ENCODE assay signal across 13 cellular contexts in the genomic region with DNA sequence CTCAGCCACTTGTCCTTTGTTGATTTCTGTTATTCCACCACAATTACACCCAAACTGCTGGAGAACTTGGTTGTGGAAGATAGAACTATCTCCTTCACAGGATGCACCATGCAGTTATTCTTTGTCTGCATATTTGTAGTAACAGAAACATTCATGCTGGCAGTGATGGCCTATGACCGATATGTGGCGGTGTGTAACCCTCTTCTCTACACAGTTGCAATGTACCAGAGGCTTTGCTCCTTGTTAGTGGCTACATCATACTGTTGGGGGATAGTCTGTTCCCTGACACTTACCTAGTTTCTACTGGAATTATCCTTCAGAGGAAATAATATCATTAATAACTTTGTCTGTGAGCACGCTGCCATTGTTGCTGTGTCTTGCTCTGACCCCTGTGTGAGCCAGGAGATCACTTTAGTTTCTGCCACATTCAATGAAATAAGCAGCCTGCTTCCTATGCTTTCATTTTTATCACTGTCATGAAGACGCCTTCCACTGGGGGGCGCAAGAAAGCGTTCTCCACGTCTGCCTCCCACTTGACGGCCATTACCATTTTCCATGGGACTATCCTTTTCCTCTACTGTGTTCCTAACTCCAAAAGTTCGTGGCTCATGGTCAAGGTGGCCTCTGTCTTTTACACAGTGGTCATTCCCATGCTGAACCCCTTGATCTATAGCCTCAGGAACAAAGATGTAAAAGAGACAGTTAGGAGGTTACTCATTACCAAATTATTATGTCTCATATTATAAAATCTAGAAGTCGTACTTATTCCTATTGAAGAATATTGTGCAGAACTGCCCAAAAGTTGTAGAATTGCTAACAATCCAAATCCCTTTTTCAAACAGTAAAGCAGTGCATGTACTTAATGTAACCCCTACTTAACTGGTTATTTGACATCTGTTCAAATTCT. TPM values are rescaled to one million over a fixed set of nuclear protein-coding genes. Genes with fewer than 3 reads are reported as not detected.
DNase-seq lines count a peak whose midpoint lies in the region; ATAC-seq and TF ChIP-seq lines count a peak whose summit lies in the region.
"Had no signal": no experiment of that assay in that cellular context is flagged by ENCODE, and none has a peak within 500 bp of the region (broad histone marks: within the 10 kb centered on the region; RNA-seq: fewer than 3 reads in every experiment).

No MANE protein-coding gene starts in this region.

- no peaks in the 10 kb centered on the region for H3K36me3 ChIP-seq in right atrium auricular region
- H3K36me3 ChIP-seq: transverse colon had no signal

- H3K4me3 ChIP-seq in epithelial cell of esophagus (ENCODE audit: low read length) = no peak overlapping the region
- no peak overlapping the region for H3K4me3 ChIP-seq in right atrium auricular region
- H3K4me3 ChIP-seq: transverse colon had no signal

- no peaks in the 10 kb centered on the region for H3K9me3 ChIP-seq in right atrium auricular region

- no peaks in the 10 kb centered on the region for H3K4me1 ChIP-seq in right atrium auricular region
- H3K4me1 ChIP-seq: transverse colon had no signal

- no peaks in the 10 kb centered on the region for H3K27me3 ChIP-seq in right atrium auricular region
- H3K27me3 ChIP-seq: transverse colon had no signal

- ATAC-seq in GM19023 (IDR thresholded peaks at IDR 0.05; ENCODE audit: unreplicated experiment) (peak; percentile 70), GM21447 (IDR thresholded peaks at IDR 0.05; ENCODE audit: unreplicated experiment) (no peak)

- no peak overlapping the region for H3K27ac ChIP-seq in right atrium auricular region
- H3K27ac ChIP-seq: epithelial cell of prostate, transverse colon had no signal

- peak; percentile 29 for DNase-seq in DMS53 (lab: John Stamatoyannopoulos, UW)
- DNase-seq in DMS53 treated with DMSO at 0.1 percent for 48 hours (lab: John Stamatoyannopoulos, UW; ENCODE audit: unreplicated experiment) = no peak
- peak; percentile 7 to 27 for DNase-seq in NCI-H1930 (lab: John Stamatoyannopoulos, UW)
- no peak for DNase-seq in epithelial cell of esophagus (ENCODE audit: low read depth)
- DNase-seq in DMS114 treated with DMSO at 0.1 percent for 48 hours (lab: John Stamatoyannopoulos, UW; ENCODE audit: unreplicated experiment) = no peak
- no peak for DNase-seq in right atrium auricular region (ENCODE audit: low spot score)
- DNase-seq: amygdala, immature natural killer cell, IMR-90, transverse colon had no signal

- TF ChIP-seq CTCF in epithelial cell of esophagus (IDR thresholded peaks at IDR 0.05; ENCODE audit: insufficient read depth, low read depth, low read length, missing control alignments) = peak; percentile 10
- TF ChIP-seq CTCF in right atrium auricular region (IDR thresholded peaks at IDR 0.05) = no peak

RNA-seq across cellular contexts. Expression of gene OR4C6, which starts 53.2 kb away (rescaled TPM):
- not detected for total RNA-seq in right atrium auricular region
- total RNA-seq: IMR-90, transverse colon had no signal

RNA-seq across cellular contexts. Expression of gene OR5D13, which starts 58.0 kb away (rescaled TPM):
- total RNA-seq in right atrium auricular region = not detected
- total RNA-seq: IMR-90, transverse colon had no signal

Comparison
In these comparisons a context has a peak if more than half of its experiments do, and no peak if none do; other contexts are left out.
1. DNase-seq: peak in DMS53 (single experiment) and NCI-H1930 (2 of 2); none in DMS53 treated with DMSO at 0.1 percent for 48 hours (single experiment), epithelial cell of esophagus (single experiment), DMS114 treated with DMSO at 0.1 percent for 48 hours (single experiment) and right atrium auricular region (single experiment).